ENCODE assay signal across 8 cellular contexts in genomic region chr20:57391439-57392129, GRCh38. TPM values are rescaled to one million over a fixed set of nuclear protein-coding genes. Genes with fewer than 3 reads are reported as not detected.
DNase-seq lines count a peak whose midpoint lies in the region; ATAC-seq lines count a peak whose summit lies in the region.

No MANE protein-coding gene starts in this region.

- H3K27me3 ChIP-seq in CD4-positive, alpha-beta memory T cell (ENCODE audit: insufficient read depth, low read length), result no peaks in the 10 kb centered on the region
- H3K27me3 ChIP-seq in HUES64 (ENCODE audit: insufficient read depth, low read length) (peaks cover 12% of the 10 kb centered on the region), right cardiac atrium (ENCODE audit: control insufficient read depth, insufficient read depth) (no peaks in the 10 kb centered on the region)

- H3K27me3 Mint-ChIP-seq in CD4-positive, alpha-beta memory T cell, result no peaks in the 10 kb centered on the region
- no peaks in the 10 kb centered on the region for H3K27me3 Mint-ChIP-seq in activated T-helper 17 cell treated with anti-CD3 and anti-CD28 coated beads, Interleukin-2, amount 50 U/mL, for 72 hours

- H3K27ac Mint-ChIP-seq in CD4-positive, alpha-beta memory T cell, result peak overlapping the region; percentile 97 to 100 (median 99)
- peak overlapping the region; percentile 89 for H3K27ac Mint-ChIP-seq in activated T-helper 17 cell treated with anti-CD3 and anti-CD28 coated beads, Interleukin-2, amount 50 U/mL, for 72 hours

- peak in 1 of 5 donors; percentile 47 for DNase-seq in CD4-positive, alpha-beta memory T cell
- DNase-seq in right cardiac atrium (peak in 2 of 3 donors; percentile 73 to 76), GDM1 (lab: John Stamatoyannopoulos, UW) (no peak), mucosa of gallbladder (ENCODE audit: low spot score) (no peak)

- peaks cover 31 to 68% (median 44%) of the 10 kb centered on the region in 4 donors for H3K4me1 Mint-ChIP-seq in CD4-positive, alpha-beta memory T cell
- peaks cover 16% of the 10 kb centered on the region for H3K4me1 Mint-ChIP-seq in activated T-helper 17 cell treated with anti-CD3 and anti-CD28 coated beads, Interleukin-2, amount 50 U/mL, for 72 hours

- under 1% methylated on average over 76 of the region's 91 CpGs for WGBS in HUES64
- 1% methylated on average over 82 of the region's 91 CpGs for WGBS in right cardiac atrium

- peaks cover 54% of the 10 kb centered on the region for H3K4me1 ChIP-seq in CD4-positive, alpha-beta memory T cell (ENCODE audit: insufficient read depth, low read length)
- H3K4me1 ChIP-seq in HUES64 (ENCODE audit: insufficient read depth, low read length) (peaks cover 38% of the 10 kb centered on the region), right cardiac atrium (ENCODE audit: control insufficient read depth, insufficient read depth, low read length) (peaks cover 9% of the 10 kb centered on the region)

- peak overlapping the region; percentile 91 to 100 (median 97) for H3K4me3 Mint-ChIP-seq in CD4-positive, alpha-beta memory T cell
- peak overlapping the region; percentile 83 for H3K4me3 Mint-ChIP-seq in activated T-helper 17 cell treated with anti-CD3 and anti-CD28 coated beads, Interleukin-2, amount 50 U/mL, for 72 hours

- CTCF ChIA-PET in CD4-positive, alpha-beta memory T cell (lab: Charles Lee; ENCODE audit: partially characterized antibody), result interaction anchor here (1.1 to 8.1 kb wide), 4 partner anchors 10 to 998 kb away, joined by 3 to 92 read pairs (median 24); no protein-coding TSS in a partner anchor

- ATAC-seq in GM19397 (IDR thresholded peaks at IDR 0.05; ENCODE audit: unreplicated experiment) (peak; percentile 11), right cardiac atrium (no peak)
- ATAC-seq in activated T-helper 17 cell treated with anti-CD3 and anti-CD28 coated beads, Interleukin-2, amount 50 U/mL, for 72 hours (replicated peaks), result peak; percentile 8

- H3K36me3 Mint-ChIP-seq in CD4-positive, alpha-beta memory T cell, result peaks cover 33 to 49% of the 10 kb centered on the region in 2 donors
- peaks cover 49% of the 10 kb centered on the region for H3K36me3 Mint-ChIP-seq in activated T-helper 17 cell treated with anti-CD3 and anti-CD28 coated beads, Interleukin-2, amount 50 U/mL, for 72 hours (ENCODE audit: low read depth)

- peak overlapping the region; percentile 81 to 99 for H3K4me3 ChIP-seq in CD4-positive, alpha-beta memory T cell (ENCODE audit: low read length in 2 of 2)
- H3K4me3 ChIP-seq in HUES64 (ENCODE audit: low read length), result peak overlapping the region; percentile 76
- peak overlapping the region; percentile 95 for H3K4me3 ChIP-seq in right cardiac atrium (ENCODE audit: low read length)
- H3K4me3 ChIP-seq in skin epidermis, result peak overlapping the region; percentile 40 to 74 (median 63)

- no peaks in the 10 kb centered on the region for H3K9me3 ChIP-seq in CD4-positive, alpha-beta memory T cell (ENCODE audit: control insufficient read depth in 1 of 2, low read length in 2 of 2)
- H3K9me3 ChIP-seq in HUES64 (ENCODE audit: insufficient read depth, low read depth, low read length) (no peaks in the 10 kb centered on the region), right cardiac atrium (ENCODE audit: control insufficient read depth, low read length) (no peaks in the 10 kb centered on the region)

- peaks cover 32% of the 10 kb centered on the region for H3K36me3 ChIP-seq in CD4-positive, alpha-beta memory T cell (ENCODE audit: insufficient read depth, low read length)
- H3K36me3 ChIP-seq in HUES64 (ENCODE audit: insufficient read depth, low read length), result peaks cover 29% of the 10 kb centered on the region

- H3K9me3 Mint-ChIP-seq in CD4-positive, alpha-beta memory T cell, result peaks cover 0 to 2% (median 0%) of the 10 kb centered on the region in 8 donors
- no peaks in the 10 kb centered on the region for H3K9me3 Mint-ChIP-seq in activated T-helper 17 cell treated with anti-CD3 and anti-CD28 coated beads, Interleukin-2, amount 50 U/mL, for 72 hours

- intact Hi-C loops in CD4-positive, alpha-beta memory T cell (cut with micrococcal nuclease), result loop anchor here (2.0 to 10.0 kb wide), 8 partner anchors 41 to 1776 kb away; partner anchors contain the start of genes ATP5F1E, CASS4, PMEPA1 and RAE1
- intact Hi-C loops in right cardiac atrium (cut with DNase I), result no loop called here

- H3K9ac ChIP-seq in HUES64 (ENCODE audit: low read depth, low read length), result peak overlapping the region; percentile 78

- POLR2A ChIA-PET in CD4-positive, alpha-beta memory T cell (lab: Charles Lee; ENCODE audit: partially characterized antibody), result interaction anchor here (0.7 to 9.6 kb wide), 28 partner anchors 8 to 1731 kb away, joined by 3 to 150 read pairs (median 5); partner anchors contain the start of genes ATP5F1E, AURKA, CSTF1 and FAM210B

- peak overlapping the region; percentile 84 for H3K27ac ChIP-seq in CD4-positive, alpha-beta memory T cell (ENCODE audit: low read depth, low read length)
- no peak overlapping the region for H3K27ac ChIP-seq in HUES64 (ENCODE audit: low read depth, low read length)
- peak overlapping the region; percentile 89 for H3K27ac ChIP-seq in right cardiac atrium (ENCODE audit: low read length)
- H3K27ac ChIP-seq in skin epidermis, result peak overlapping the region in 18 of 21 experiments; percentile 10 to 92 (median 74)

RNA-seq across cellular contexts. Expression of gene RBM38, which starts 0.4 kb away (rescaled TPM):
- 10 to 100 TPM; 76.0 to 79.6 TPM for total RNA-seq in CD4-positive, alpha-beta memory T cell
- 10 to 100 TPM; 33.1 to 97.8 TPM for polyA plus RNA-seq in CD4-positive, alpha-beta memory T cell
- 64.6 TPM for polyA plus RNA-seq in HUES64 (2013, experiment 1 of 2)
- 63.0 TPM for polyA plus RNA-seq in HUES64 (2013, experiment 2 of 2)
- total RNA-seq in activated T-helper 17 cell treated with anti-CD3 and anti-CD28 coated beads, Interleukin-2, amount 50 U/mL, for 72 hours, result 10 to 100 TPM; 63.0 to 64.3 TPM
- total RNA-seq in right cardiac atrium (100 to 1,000 TPM in 1 of 4 donors, 10 to 100 TPM in 3; 82.6 to 143 (median 94.4) TPM), mucosa of gallbladder (21.9 TPM)
- polyA plus RNA-seq in right cardiac atrium, result 182 TPM

RNA-seq across cellular contexts. Expression of gene RAE1, which starts 40.5 kb away (rescaled TPM):
- 10 to 100 TPM; 30.9 to 33.8 TPM for total RNA-seq in CD4-positive, alpha-beta memory T cell
- 10 to 100 TPM; 31.7 to 43.9 TPM for polyA plus RNA-seq in CD4-positive, alpha-beta memory T cell
- 41.0 TPM for polyA plus RNA-seq in HUES64 (2013, experiment 1 of 2)
- 40.0 TPM for polyA plus RNA-seq in HUES64 (2013, experiment 2 of 2)
- 10 to 100 TPM; 48.3 to 79.7 TPM for total RNA-seq in activated T-helper 17 cell treated with anti-CD3 and anti-CD28 coated beads, Interleukin-2, amount 50 U/mL, for 72 hours
- 10 to 100 TPM; 14.1 to 15.6 (median 14.8) TPM for total RNA-seq in right cardiac atrium
- polyA plus RNA-seq in right cardiac atrium, result 9.4 TPM
- 20.9 TPM for total RNA-seq in mucosa of gallbladder

Comparison
In these comparisons a context has a peak if more than half of its experiments do, and no peak if none do; other contexts are left out.
1. DNase-seq: peak in right cardiac atrium (2 of 3); none in GDM1 (single experiment) and mucosa of gallbladder (single experiment).
2. ATAC-seq: peak in GM19397 (single experiment) and activated T-helper 17 cell treated with anti-CD3 and anti-CD28 coated beads, Interleukin-2, amount 50 U/mL, for 72 hours (single experiment); none in right cardiac atrium (0 of 2).
3. Peak in every context shown above with its lines, with median percentiles within 50 percentile points of each other: H3K4me3 ChIP-seq.